Comparison of ENCODE assay signal across 1 cellular context in the genomic region with DNA sequence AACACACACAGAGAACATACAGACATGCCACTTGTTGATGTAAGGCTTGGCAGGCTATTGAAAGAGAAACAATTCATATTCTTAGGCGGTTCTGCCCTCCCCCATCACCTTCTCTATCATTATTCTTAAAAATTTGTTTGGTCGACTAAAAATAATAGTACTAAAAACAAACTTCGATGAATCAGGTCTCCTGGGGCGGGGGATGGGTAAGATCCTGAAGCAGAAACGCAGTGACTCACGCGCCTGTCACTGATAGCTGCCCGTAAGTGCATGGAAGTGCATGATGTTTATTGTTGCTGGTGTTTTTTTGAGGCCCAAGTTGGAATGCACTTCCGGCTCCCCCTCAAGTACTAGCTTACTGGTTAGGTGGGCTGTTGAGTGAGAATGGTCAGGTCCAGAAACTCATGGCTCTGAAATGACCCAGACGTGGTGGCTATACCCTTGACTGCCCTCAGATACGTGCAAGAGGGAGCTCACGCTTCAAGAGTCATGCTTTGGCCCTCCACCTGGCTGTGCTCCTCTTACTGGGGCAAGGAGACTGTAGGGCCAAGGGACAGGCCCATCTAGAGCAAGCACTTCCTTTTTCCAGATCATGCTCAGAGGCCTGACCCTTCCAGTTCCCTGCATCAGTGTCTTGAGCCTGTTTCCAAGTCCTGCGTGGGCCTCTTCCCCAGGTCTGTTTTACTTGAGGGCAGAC.
A peak's percentile ranks its signal among the peaks of the same experiment; 100 is the strongest.
TF ChIP-seq lines count a peak whose summit lies in the region.

No MANE protein-coding gene starts in this region.

TF ChIP-seq in K562, 482 proteins besides CTCF, POLR2A, EP300 and RAD21 (continued from another document and continues in another):
- peak; percentile 95 for TF ChIP-seq JUN (IDR thresholded peaks at IDR 0.05; ENCODE audit: borderline replicate concordance, low read depth, low read length)
- TF ChIP-seq JUN (CRISPR knock-in tag; IDR thresholded peaks at IDR 0.05; ENCODE audit: borderline replicate concordance) = no peak
- TF ChIP-seq, protein P1, sequence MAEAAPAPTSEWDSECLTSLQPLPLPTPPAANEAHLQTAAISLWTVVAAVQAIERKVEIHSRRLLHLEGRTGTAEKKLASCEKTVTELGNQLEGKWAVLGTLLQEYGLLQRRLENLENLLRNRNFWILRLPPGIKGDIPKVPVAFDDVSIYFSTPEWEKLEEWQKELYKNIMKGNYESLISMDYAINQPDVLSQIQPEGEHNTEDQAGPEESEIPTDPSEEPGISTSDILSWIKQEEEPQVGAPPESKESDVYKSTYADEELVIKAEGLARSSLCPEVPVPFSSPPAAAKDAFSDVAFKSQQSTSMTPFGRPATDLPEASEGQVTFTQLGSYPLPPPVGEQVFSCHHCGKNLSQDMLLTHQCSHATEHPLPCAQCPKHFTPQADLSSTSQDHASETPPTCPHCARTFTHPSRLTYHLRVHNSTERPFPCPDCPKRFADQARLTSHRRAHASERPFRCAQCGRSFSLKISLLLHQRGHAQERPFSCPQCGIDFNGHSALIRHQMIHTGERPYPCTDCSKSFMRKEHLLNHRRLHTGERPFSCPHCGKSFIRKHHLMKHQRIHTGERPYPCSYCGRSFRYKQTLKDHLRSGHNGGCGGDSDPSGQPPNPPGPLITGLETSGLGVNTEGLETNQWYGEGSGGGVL (CRISPR knock-in tag; IDR thresholded peaks at IDR 0.05) = no peak
- peak; percentile 65 for TF ChIP-seq RBBP5 (IDR thresholded peaks at IDR 0.05; ENCODE audit: borderline replicate concordance, insufficient read depth, low read length, poor library complexity, severe bottlenecking)
- TF ChIP-seq MEF2D (tag; conservative IDR thresholded peaks at IDR 0.05; ENCODE audit: low read depth) = 0 out of 2 replicates have a peak, but pooled peaks have one; percentile 38
- TF ChIP-seq, protein P2, sequence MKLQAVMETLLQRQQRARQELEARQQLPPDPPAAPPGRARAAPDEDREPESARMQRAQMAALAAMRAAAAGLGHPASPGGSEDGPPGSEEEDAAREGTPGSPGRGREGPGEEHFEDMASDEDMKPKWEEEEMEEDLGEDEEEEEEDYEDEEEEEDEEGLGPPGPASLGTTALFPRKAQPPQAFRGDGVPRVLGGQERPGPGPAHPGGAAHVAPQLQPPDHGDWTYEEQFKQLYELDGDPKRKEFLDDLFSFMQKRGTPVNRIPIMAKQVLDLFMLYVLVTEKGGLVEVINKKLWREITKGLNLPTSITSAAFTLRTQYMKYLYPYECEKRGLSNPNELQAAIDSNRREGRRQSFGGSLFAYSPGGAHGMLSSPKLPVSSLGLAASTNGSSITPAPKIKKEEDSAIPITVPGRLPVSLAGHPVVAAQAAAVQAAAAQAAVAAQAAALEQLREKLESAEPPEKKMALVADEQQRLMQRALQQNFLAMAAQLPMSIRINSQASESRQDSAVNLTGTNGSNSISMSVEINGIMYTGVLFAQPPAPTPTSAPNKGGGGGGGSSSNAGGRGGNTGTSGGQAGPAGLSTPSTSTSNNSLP (IDR thresholded peaks at IDR 0.05; ENCODE audit: borderline replicate concordance, low read depth, low read length) = peak; percentile 48; the same call in 1 of the 2 replicates
- no peak for TF ChIP-seq KAT2B (IDR thresholded peaks at IDR 0.05; ENCODE audit: low read depth, low read length)
- no peak for TF ChIP-seq DNMT1 (IDR thresholded peaks at IDR 0.05)
- TF ChIP-seq, protein P3, sequence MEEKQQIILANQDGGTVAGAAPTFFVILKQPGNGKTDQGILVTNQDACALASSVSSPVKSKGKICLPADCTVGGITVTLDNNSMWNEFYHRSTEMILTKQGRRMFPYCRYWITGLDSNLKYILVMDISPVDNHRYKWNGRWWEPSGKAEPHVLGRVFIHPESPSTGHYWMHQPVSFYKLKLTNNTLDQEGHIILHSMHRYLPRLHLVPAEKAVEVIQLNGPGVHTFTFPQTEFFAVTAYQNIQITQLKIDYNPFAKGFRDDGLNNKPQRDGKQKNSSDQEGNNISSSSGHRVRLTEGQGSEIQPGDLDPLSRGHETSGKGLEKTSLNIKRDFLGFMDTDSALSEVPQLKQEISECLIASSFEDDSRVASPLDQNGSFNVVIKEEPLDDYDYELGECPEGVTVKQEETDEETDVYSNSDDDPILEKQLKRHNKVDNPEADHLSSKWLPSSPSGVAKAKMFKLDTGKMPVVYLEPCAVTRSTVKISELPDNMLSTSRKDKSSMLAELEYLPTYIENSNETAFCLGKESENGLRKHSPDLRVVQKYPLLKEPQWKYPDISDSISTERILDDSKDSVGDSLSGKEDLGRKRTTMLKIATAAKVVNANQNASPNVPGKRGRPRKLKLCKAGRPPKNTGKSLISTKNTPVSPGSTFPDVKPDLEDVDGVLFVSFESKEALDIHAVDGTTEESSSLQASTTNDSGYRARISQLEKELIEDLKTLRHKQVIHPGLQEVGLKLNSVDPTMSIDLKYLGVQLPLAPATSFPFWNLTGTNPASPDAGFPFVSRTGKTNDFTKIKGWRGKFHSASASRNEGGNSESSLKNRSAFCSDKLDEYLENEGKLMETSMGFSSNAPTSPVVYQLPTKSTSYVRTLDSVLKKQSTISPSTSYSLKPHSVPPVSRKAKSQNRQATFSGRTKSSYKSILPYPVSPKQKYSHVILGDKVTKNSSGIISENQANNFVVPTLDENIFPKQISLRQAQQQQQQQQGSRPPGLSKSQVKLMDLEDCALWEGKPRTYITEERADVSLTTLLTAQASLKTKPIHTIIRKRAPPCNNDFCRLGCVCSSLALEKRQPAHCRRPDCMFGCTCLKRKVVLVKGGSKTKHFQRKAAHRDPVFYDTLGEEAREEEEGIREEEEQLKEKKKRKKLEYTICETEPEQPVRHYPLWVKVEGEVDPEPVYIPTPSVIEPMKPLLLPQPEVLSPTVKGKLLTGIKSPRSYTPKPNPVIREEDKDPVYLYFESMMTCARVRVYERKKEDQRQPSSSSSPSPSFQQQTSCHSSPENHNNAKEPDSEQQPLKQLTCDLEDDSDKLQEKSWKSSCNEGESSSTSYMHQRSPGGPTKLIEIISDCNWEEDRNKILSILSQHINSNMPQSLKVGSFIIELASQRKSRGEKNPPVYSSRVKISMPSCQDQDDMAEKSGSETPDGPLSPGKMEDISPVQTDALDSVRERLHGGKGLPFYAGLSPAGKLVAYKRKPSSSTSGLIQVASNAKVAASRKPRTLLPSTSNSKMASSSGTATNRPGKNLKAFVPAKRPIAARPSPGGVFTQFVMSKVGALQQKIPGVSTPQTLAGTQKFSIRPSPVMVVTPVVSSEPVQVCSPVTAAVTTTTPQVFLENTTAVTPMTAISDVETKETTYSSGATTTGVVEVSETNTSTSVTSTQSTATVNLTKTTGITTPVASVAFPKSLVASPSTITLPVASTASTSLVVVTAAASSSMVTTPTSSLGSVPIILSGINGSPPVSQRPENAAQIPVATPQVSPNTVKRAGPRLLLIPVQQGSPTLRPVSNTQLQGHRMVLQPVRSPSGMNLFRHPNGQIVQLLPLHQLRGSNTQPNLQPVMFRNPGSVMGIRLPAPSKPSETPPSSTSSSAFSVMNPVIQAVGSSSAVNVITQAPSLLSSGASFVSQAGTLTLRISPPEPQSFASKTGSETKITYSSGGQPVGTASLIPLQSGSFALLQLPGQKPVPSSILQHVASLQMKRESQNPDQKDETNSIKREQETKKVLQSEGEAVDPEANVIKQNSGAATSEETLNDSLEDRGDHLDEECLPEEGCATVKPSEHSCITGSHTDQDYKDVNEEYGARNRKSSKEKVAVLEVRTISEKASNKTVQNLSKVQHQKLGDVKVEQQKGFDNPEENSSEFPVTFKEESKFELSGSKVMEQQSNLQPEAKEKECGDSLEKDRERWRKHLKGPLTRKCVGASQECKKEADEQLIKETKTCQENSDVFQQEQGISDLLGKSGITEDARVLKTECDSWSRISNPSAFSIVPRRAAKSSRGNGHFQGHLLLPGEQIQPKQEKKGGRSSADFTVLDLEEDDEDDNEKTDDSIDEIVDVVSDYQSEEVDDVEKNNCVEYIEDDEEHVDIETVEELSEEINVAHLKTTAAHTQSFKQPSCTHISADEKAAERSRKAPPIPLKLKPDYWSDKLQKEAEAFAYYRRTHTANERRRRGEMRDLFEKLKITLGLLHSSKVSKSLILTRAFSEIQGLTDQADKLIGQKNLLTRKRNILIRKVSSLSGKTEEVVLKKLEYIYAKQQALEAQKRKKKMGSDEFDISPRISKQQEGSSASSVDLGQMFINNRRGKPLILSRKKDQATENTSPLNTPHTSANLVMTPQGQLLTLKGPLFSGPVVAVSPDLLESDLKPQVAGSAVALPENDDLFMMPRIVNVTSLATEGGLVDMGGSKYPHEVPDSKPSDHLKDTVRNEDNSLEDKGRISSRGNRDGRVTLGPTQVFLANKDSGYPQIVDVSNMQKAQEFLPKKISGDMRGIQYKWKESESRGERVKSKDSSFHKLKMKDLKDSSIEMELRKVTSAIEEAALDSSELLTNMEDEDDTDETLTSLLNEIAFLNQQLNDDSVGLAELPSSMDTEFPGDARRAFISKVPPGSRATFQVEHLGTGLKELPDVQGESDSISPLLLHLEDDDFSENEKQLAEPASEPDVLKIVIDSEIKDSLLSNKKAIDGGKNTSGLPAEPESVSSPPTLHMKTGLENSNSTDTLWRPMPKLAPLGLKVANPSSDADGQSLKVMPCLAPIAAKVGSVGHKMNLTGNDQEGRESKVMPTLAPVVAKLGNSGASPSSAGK (IDR thresholded peaks at IDR 0.05) = peak; percentile 92
- TF ChIP-seq, protein P4, sequence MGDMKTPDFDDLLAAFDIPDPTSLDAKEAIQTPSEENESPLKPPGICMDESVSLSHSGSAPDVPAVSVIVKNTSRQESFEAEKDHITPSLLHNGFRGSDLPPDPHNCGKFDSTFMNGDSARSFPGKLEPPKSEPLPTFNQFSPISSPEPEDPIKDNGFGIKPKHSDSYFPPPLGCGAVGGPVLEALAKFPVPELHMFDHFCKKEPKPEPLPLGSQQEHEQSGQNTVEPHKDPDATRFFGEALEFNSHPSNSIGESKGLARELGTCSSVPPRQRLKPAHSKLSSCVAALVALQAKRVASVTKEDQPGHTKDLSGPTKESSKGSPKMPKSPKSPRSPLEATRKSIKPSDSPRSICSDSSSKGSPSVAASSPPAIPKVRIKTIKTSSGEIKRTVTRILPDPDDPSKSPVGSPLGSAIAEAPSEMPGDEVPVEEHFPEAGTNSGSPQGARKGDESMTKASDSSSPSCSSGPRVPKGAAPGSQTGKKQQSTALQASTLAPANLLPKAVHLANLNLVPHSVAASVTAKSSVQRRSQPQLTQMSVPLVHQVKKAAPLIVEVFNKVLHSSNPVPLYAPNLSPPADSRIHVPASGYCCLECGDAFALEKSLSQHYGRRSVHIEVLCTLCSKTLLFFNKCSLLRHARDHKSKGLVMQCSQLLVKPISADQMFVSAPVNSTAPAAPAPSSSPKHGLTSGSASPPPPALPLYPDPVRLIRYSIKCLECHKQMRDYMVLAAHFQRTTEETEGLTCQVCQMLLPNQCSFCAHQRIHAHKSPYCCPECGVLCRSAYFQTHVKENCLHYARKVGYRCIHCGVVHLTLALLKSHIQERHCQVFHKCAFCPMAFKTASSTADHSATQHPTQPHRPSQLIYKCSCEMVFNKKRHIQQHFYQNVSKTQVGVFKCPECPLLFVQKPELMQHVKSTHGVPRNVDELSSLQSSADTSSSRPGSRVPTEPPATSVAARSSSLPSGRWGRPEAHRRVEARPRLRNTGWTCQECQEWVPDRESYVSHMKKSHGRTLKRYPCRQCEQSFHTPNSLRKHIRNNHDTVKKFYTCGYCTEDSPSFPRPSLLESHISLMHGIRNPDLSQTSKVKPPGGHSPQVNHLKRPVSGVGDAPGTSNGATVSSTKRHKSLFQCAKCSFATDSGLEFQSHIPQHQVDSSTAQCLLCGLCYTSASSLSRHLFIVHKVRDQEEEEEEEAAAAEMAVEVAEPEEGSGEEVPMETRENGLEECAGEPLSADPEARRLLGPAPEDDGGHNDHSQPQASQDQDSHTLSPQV (IDR thresholded peaks at IDR 0.05) = peak; percentile 97
- no peak for TF ChIP-seq FOXJ3 (CRISPR knock-in tag; IDR thresholded peaks at IDR 0.05)
- TF ChIP-seq ZKSCAN8 (CRISPR knock-in tag; IDR thresholded peaks at IDR 0.05) = peak; percentile 52; the same call in 1 of the 2 replicates
- peak; percentile 71; the same call in 1 of the 2 replicates for TF ChIP-seq ZNF175 (CRISPR knock-in tag; IDR thresholded peaks at IDR 0.05; ENCODE audit: low read depth)
- TF ChIP-seq ARID1B (IDR thresholded peaks at IDR 0.05) = peak; percentile 91
- peak; percentile 67 for TF ChIP-seq ZNF589 (CRISPR knock-in tag; IDR thresholded peaks at IDR 0.05; ENCODE audit: low read depth)
- peak; percentile 57; the same call in 1 of the 2 replicates for TF ChIP-seq ATF7 (IDR thresholded peaks at IDR 0.05)
- TF ChIP-seq, protein P5, sequence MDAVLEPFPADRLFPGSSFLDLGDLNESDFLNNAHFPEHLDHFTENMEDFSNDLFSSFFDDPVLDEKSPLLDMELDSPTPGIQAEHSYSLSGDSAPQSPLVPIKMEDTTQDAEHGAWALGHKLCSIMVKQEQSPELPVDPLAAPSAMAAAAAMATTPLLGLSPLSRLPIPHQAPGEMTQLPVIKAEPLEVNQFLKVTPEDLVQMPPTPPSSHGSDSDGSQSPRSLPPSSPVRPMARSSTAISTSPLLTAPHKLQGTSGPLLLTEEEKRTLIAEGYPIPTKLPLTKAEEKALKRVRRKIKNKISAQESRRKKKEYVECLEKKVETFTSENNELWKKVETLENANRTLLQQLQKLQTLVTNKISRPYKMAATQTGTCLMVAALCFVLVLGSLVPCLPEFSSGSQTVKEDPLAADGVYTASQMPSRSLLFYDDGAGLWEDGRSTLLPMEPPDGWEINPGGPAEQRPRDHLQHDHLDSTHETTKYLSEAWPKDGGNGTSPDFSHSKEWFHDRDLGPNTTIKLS (IDR thresholded peaks at IDR 0.05; ENCODE audit: borderline replicate concordance, low read depth) = 0 out of 2 replicates have a peak, but pooled peaks have one; percentile 37
- no peak for TF ChIP-seq HDAC8 (tag; IDR thresholded peaks at IDR 0.05)
- peak; percentile 88 for TF ChIP-seq ETV5 (CRISPR knock-in tag; IDR thresholded peaks at IDR 0.05; ENCODE audit: low read depth)
- peak; percentile 82 for TF ChIP-seq GABPB1 (CRISPR knock-in tag; IDR thresholded peaks at IDR 0.05)
- TF ChIP-seq, protein P6, sequence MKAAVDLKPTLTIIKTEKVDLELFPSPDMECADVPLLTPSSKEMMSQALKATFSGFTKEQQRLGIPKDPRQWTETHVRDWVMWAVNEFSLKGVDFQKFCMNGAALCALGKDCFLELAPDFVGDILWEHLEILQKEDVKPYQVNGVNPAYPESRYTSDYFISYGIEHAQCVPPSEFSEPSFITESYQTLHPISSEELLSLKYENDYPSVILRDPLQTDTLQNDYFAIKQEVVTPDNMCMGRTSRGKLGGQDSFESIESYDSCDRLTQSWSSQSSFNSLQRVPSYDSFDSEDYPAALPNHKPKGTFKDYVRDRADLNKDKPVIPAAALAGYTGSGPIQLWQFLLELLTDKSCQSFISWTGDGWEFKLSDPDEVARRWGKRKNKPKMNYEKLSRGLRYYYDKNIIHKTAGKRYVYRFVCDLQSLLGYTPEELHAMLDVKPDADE (conservative IDR thresholded peaks at IDR 0.05; ENCODE audit: control insufficient read depth, low read depth, low read length) = no peak
- TF ChIP-seq GABPA (tag; conservative IDR thresholded peaks at IDR 0.05; ENCODE audit: low read depth) = peak; percentile 50; the same call in 1 of the 2 replicates
- no peak for TF ChIP-seq TCFL5 (CRISPR knock-in tag; conservative IDR thresholded peaks at IDR 0.05)
- TF ChIP-seq MYNN (IDR thresholded peaks at IDR 0.05) = peak; percentile 72; the same call in 1 of the 2 replicates
- no peak for TF ChIP-seq MYNN (CRISPR knock-in tag; IDR thresholded peaks at IDR 0.05)
- peak; percentile 81 for TF ChIP-seq LEF1 (IDR thresholded peaks at IDR 0.05)
- TF ChIP-seq NEUROD1 (IDR thresholded peaks at IDR 0.05; ENCODE audit: borderline replicate concordance, low read depth, low read length, partially characterized antibody) = peak; percentile 51
- TF ChIP-seq CBX3 (IDR thresholded peaks at IDR 0.05; ENCODE audit: borderline replicate concordance in 1 of 2, low read length in 2 of 2) = peak in 1 of 2 experiments; percentile 74; a peak in 2 of 3 replicates
- peak; percentile 36 to 78; a peak in 3 of 4 replicates for TF ChIP-seq TRIM24 (IDR thresholded peaks at IDR 0.05)
- TF ChIP-seq ETV6 (IDR thresholded peaks at IDR 0.05; ENCODE audit: borderline replicate concordance in 1 of 2, low read depth in 2 of 2, low read length in 1 of 2) = peak in 1 of 2 experiments; percentile 68; a peak in 1 of 4 replicates
- TF ChIP-seq ETV6 (CRISPR knock-in tag; IDR thresholded peaks at IDR 0.05; ENCODE audit: borderline replicate concordance) = no peak
- TF ChIP-seq NBN (IDR thresholded peaks at IDR 0.05; ENCODE audit: low read depth) = 0 out of 2 replicates have a peak, but pooled peaks have one; percentile 64
